ENCODE assay signal across 1 cellular context in the genomic region with DNA sequence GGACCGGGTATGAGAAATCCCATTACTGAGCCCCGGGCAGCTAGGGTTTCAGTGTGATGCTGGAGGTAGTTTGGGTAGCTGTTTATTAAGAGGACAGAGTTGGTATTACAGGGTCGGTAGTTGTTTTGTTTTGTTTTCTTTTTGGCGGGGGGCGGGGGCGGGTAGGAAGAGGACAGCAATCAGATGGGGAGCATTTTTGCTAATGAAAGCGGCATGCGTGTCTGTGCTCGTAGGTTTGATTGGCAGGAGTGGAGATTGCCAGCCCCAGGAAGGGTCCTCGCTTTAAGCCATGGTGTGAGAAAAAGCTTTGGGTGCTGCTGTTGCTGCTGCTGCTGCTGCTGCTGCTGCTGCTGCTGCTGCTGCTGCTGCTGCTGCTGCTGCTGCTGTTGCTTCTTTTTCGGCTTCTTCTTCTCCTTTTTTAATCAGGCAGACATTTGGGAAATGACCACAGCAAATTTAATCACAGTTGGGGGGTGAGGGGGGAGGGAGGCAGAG.
TF ChIP-seq lines count a peak whose summit lies in the region.

No MANE protein-coding gene starts in this region.

TF ChIP-seq in SK-N-SH, 30 proteins besides CTCF, POLR2A, EP300 and RAD21 (continued from another document):
- TF ChIP-seq, protein P1, sequence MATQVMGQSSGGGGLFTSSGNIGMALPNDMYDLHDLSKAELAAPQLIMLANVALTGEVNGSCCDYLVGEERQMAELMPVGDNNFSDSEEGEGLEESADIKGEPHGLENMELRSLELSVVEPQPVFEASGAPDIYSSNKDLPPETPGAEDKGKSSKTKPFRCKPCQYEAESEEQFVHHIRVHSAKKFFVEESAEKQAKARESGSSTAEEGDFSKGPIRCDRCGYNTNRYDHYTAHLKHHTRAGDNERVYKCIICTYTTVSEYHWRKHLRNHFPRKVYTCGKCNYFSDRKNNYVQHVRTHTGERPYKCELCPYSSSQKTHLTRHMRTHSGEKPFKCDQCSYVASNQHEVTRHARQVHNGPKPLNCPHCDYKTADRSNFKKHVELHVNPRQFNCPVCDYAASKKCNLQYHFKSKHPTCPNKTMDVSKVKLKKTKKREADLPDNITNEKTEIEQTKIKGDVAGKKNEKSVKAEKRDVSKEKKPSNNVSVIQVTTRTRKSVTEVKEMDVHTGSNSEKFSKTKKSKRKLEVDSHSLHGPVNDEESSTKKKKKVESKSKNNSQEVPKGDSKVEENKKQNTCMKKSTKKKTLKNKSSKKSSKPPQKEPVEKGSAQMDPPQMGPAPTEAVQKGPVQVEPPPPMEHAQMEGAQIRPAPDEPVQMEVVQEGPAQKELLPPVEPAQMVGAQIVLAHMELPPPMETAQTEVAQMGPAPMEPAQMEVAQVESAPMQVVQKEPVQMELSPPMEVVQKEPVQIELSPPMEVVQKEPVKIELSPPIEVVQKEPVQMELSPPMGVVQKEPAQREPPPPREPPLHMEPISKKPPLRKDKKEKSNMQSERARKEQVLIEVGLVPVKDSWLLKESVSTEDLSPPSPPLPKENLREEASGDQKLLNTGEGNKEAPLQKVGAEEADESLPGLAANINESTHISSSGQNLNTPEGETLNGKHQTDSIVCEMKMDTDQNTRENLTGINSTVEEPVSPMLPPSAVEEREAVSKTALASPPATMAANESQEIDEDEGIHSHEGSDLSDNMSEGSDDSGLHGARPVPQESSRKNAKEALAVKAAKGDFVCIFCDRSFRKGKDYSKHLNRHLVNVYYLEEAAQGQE (IDR thresholded peaks at IDR 0.05; ENCODE audit: low read depth, low read length), result no peak
- TF ChIP-seq RXRA (IDR thresholded peaks at IDR 0.05; ENCODE audit: borderline replicate concordance, low read depth), result no peak
- TF ChIP-seq EZH2phosphoT487 (IDR thresholded peaks at IDR 0.05; ENCODE audit: borderline replicate concordance, low read depth), result no peak
- TF ChIP-seq ELF1 (IDR thresholded peaks at IDR 0.05), result no peak
- no peak for TF ChIP-seq TCF12 (IDR thresholded peaks at IDR 0.05)
- TF ChIP-seq CHD2 (IDR thresholded peaks at IDR 0.05; ENCODE audit: low read length, partially characterized antibody), result no peak
- TF ChIP-seq FOXJ3 (CRISPR knock-in tag; IDR thresholded peaks at IDR 0.05), result no peak
- TF ChIP-seq GABPA (IDR thresholded peaks at IDR 0.05; ENCODE audit: low read depth), result no peak
- TF ChIP-seq, protein P2, sequence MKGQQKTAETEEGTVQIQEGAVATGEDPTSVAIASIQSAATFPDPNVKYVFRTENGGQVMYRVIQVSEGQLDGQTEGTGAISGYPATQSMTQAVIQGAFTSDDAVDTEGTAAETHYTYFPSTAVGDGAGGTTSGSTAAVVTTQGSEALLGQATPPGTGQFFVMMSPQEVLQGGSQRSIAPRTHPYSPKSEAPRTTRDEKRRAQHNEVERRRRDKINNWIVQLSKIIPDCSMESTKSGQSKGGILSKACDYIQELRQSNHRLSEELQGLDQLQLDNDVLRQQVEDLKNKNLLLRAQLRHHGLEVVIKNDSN (IDR thresholded peaks at IDR 0.05; ENCODE audit: borderline replicate concordance, low read depth), result no peak
- TF ChIP-seq RCOR1 (IDR thresholded peaks at IDR 0.05; ENCODE audit: low read length), result no peak
- TF ChIP-seq, protein P3, sequence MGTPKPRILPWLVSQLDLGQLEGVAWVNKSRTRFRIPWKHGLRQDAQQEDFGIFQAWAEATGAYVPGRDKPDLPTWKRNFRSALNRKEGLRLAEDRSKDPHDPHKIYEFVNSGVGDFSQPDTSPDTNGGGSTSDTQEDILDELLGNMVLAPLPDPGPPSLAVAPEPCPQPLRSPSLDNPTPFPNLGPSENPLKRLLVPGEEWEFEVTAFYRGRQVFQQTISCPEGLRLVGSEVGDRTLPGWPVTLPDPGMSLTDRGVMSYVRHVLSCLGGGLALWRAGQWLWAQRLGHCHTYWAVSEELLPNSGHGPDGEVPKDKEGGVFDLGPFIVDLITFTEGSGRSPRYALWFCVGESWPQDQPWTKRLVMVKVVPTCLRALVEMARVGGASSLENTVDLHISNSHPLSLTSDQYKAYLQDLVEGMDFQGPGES (IDR thresholded peaks at IDR 0.05; ENCODE audit: low read depth, low read length), result no peak
- no peak for TF ChIP-seq TAF1 (IDR thresholded peaks at IDR 0.05; ENCODE audit: borderline replicate concordance, low read depth, low read length)
TF ChIP-seq in SK-N-SH: peak in this region for 0.
